ENCODE assay signal across 9 cellular contexts in the genomic region with DNA sequence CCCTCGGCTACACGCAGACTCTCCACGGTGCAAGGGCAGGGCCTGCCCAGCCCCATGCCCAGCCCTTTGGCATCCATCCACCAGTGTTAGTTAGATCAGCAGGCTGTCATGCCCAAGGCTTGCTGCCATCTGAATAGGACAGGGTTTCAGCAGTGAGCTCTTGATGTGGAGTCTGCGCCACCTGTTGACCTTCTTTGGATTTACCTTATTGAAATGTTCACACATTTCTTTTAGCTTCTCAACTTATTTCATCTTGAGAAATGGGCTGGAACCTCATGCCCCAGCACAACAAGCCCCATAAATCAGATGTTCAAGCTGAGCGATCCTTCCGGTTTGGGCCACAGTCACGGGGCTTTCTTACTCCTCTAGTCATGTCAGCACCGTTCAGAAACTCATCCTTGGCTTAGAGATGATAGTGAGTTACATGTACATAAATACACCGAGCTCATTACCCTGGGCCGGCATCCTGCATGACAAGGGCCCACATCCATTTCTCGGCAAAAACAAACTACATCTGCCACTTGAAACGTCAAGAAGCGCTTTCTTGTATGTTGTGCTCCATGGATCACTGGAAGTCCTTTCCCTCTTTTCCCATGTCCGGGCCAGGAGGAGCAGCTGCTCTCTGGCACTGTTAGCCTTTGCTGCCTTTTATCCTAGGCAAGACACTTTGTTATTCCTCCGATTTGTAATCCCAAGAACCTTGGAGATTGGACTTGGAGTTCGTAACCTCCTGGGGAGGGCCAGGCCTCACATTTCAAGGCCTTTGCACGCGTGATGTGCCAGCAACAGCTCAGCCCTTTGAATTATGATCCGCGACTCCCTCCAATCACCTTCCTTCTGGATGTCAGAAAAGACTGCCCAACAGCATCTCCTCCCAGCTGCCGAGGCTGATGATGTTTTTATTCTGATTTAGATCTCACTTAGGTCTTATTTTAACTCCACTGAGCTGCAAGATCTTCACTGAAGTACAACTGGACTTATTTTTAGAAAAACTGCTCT.
A peak's percentile ranks its signal among the peaks of the same experiment; 100 is the strongest.
DNase-seq lines count a peak whose midpoint lies in the region; ATAC-seq and TF ChIP-seq lines count a peak whose summit lies in the region.
"Had no signal": no experiment of that assay in that cellular context is flagged by ENCODE, and none has a peak within 500 bp of the region (broad histone marks: within the 10 kb centered on the region; RNA-seq: fewer than 3 reads in every experiment).

No MANE protein-coding gene starts in this region.

- H3K9me3 Mint-ChIP-seq in Caco-2 (ENCODE audit: unreplicated experiment), result no peaks in the 10 kb centered on the region

- H3K27ac ChIP-seq in left lung, result peak overlapping the region in 1 of 2 donors; percentile 13
- peak overlapping the region; percentile 84 to 85 for H3K27ac ChIP-seq in uterus
- H3K27ac ChIP-seq: SJSA1 had no signal

- H3K9me3 ChIP-seq in Caco-2, result no peaks in the 10 kb centered on the region
- peaks cover 0 to 6% of the 10 kb centered on the region in 2 donors for H3K9me3 ChIP-seq in left lung
- no peaks in the 10 kb centered on the region for H3K9me3 ChIP-seq in uterus
- H3K9me3 ChIP-seq: SJSA1 had no signal

- intact Hi-C loops in Caco-2 (cut with micrococcal nuclease; ENCODE audit: unreplicated experiment), result loop anchor here (1.0 kb wide), 1 partner anchor 93 kb away; no protein-coding TSS in a partner anchor
- intact Hi-C loops in left lung (cut with DNase I), result no loop called here
- intact Hi-C loops in uterus (cut with DNase I; ENCODE audit: low total_unique reads), result loop anchor here (10.0 kb wide), 1 partner anchor 539 kb away; no protein-coding TSS in a partner anchor

- H3K27me3 ChIP-seq in Caco-2 (replicated peaks; ENCODE audit: control insufficient read depth, insufficient read depth, low read length) (no peaks in the 10 kb centered on the region), H7 (ENCODE audit: control insufficient read depth, insufficient read depth, low read length) (no peaks in the 10 kb centered on the region), left lung (no peaks in the 10 kb centered on the region), uterus (no peaks in the 10 kb centered on the region)
- H3K27me3 ChIP-seq: SJSA1 had no signal

- H3K27ac Mint-ChIP-seq in Caco-2 (ENCODE audit: unreplicated experiment), result no peak overlapping the region

- no peaks in the 10 kb centered on the region for H3K36me3 Mint-ChIP-seq in Caco-2 (ENCODE audit: insufficient read depth, unreplicated experiment)

- CTCF ChIA-PET in Caco-2 (lab: Charles Lee), result interaction anchor here (0.6 to 3.1 kb wide), 14 partner anchors 16 to 666 kb away, joined by 3 to 90 read pairs (median 4); a partner anchor contains a TSS

- peak in 1 of 2 experiments; percentile 44 for DNase-seq in Caco-2
- peak; percentile 82 for DNase-seq in H7
- peak; percentile 15 to 62 for DNase-seq in NCI-H526 (lab: John Stamatoyannopoulos, UW)
- peak; percentile 72 to 73 for DNase-seq in cardiac fibroblast (ENCODE audit: low read depth in 2 of 2)
- peak in 1 of 2 donors; percentile 46 for DNase-seq in left lung
- peak; percentile 81 to 86 for DNase-seq in uterus
- no peak for DNase-seq in ecto neural progenitor cell (ENCODE audit: low spot score)
- DNase-seq in effector CD4-positive, alpha-beta T cell, result no peak

- TF ChIP-seq CTCF in Caco-2 (IDR thresholded peaks at IDR 0.05; ENCODE audit: insufficient read depth in 1 of 2, low read depth in 1 of 2, low read length in 1 of 2, severe bottlenecking in 1 of 2, unreplicated experiment in 1 of 2) (peak; percentile 36 to 54), cardiac fibroblast (IDR thresholded peaks at IDR 0.05; ENCODE audit: low read depth, low read length) (peak; percentile 50), left lung (IDR thresholded peaks at IDR 0.05) (peak in 1 of 2 donors; percentile 23), uterus (IDR thresholded peaks at IDR 0.05) (peak in 3 of 4 experiments; percentile 9 to 32 (median 32))

- H3K36me3 ChIP-seq in Caco-2 (ENCODE audit: control insufficient read depth, insufficient read depth, low read length), result no peaks in the 10 kb centered on the region; the same call in 1 of the 2 replicates
- no peaks in the 10 kb centered on the region for H3K36me3 ChIP-seq in H7 (replicated peaks; ENCODE audit: control insufficient read depth, insufficient read depth, low read length)
- no peaks in the 10 kb centered on the region for H3K36me3 ChIP-seq in left lung
- no peaks in the 10 kb centered on the region for H3K36me3 ChIP-seq in uterus
- H3K36me3 ChIP-seq: SJSA1 had no signal

- no peak for TF ChIP-seq POLR2A in uterus (IDR thresholded peaks at IDR 0.05)

- no peaks in the 10 kb centered on the region for H3K27me3 Mint-ChIP-seq in Caco-2 (ENCODE audit: insufficient read depth, unreplicated experiment)

- no peaks in the 10 kb centered on the region for H3K4me1 ChIP-seq in Caco-2
- H3K4me1 ChIP-seq in left lung, result peaks cover 0 to 11% of the 10 kb centered on the region in 2 donors
- peaks cover 0 to 11% of the 10 kb centered on the region in 2 donors for H3K4me1 ChIP-seq in uterus

- POLR2A ChIA-PET in Caco-2 (lab: Charles Lee), result no interaction called here

- no TSS peak for BruUV-seq in Caco-2 (replicated peaks; lab: Mats Ljungman, UMichigan)

- no peaks in the 10 kb centered on the region for H3K4me1 Mint-ChIP-seq in Caco-2 (ENCODE audit: low read depth, unreplicated experiment)

- peak; percentile 62 for ATAC-seq in left lung

- H3K4me3 ChIP-seq in Caco-2 (ENCODE audit: low read depth, low read length), result no peak overlapping the region
- no peak overlapping the region for H3K4me3 ChIP-seq in H7 (ENCODE audit: insufficient read depth, low read depth, low read length)
- no peak overlapping the region for H3K4me3 ChIP-seq in cardiac fibroblast (replicated peaks in 1 of 2; ENCODE audit: low read depth in 2 of 2, low read length in 2 of 2)
- H3K4me3 ChIP-seq in left lung, result no peak overlapping the region
- no peak overlapping the region for H3K4me3 ChIP-seq in uterus
- H3K4me3 ChIP-seq: SJSA1 had no signal

- no peak overlapping the region for H3K4me3 Mint-ChIP-seq in Caco-2 (ENCODE audit: unreplicated experiment)

Comparison
In these comparisons a context has a peak if more than half of its experiments do, and no peak if none do; other contexts are left out.
1. DNase-seq: peak in H7 (single experiment), NCI-H526 (2 of 2), cardiac fibroblast (2 of 2) and uterus (2 of 2); none in ecto neural progenitor cell (single experiment) and effector CD4-positive, alpha-beta T cell (single experiment).
2. intact Hi-C loops: an anchor here in Caco-2 (1.0 kb wide) and uterus (10.0 kb wide); none called in left lung.